ENCODE assay signal across 1 cellular context in the genomic region with DNA sequence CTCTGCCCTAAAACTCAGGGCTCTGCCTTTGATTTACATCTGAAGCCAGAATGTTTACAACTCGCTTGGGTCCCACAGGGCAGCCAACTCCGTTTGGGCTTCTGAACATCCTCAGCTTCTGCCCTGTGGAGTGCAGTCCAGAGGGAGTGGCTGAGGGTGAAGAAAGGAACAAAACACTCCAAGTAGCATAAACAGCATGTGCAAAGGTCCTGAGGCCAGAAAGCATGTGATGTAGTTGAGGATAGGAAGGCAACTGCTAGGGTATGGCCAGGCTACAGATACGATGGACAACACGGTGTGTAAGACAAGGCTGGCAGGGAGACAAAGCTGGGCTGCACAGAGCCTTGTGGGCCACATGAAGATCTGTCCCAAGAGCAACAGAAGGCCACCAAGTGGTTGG.
TF ChIP-seq lines count a peak whose summit lies in the region.

No MANE protein-coding gene starts in this region.

TF ChIP-seq in H1, 55 proteins besides CTCF, POLR2A, EP300 and RAD21:
- TF ChIP-seq RBBP5 (IDR thresholded peaks at IDR 0.05; ENCODE audit: borderline replicate concordance, low read depth, low read length): no peak
- TF ChIP-seq KDM1A (IDR thresholded peaks at IDR 0.05; ENCODE audit: borderline replicate concordance, low read length): peak; percentile 86; the same call in 1 of the 2 replicates
